Comparison of ENCODE assay signal across 10 cellular contexts in genomic region chr12:52975820-52976573, GRCh38. TPM values are rescaled to one million over a fixed set of nuclear protein-coding genes. Genes with fewer than 3 reads are reported as not detected.
DNase-seq lines count a peak whose midpoint lies in the region; ATAC-seq, FAIRE-seq and TF ChIP-seq lines count a peak whose summit lies in the region.
"Had no signal": no experiment of that assay in that cellular context is flagged by ENCODE, and none has a peak within 500 bp of the region (broad histone marks: within the 10 kb centered on the region; RNA-seq: fewer than 3 reads in every experiment).

No MANE protein-coding gene starts in this region.

- peak overlapping the region; percentile 20; the same call in 1 of the 2 replicates for H3K18ac ChIP-seq in IMR-90 (ENCODE audit: low read depth, low read length)

- no peak overlapping the region for H2BK5ac ChIP-seq in IMR-90 (ENCODE audit: low read depth, low read length, poor library complexity, severe bottlenecking)

- H3K27me3 ChIP-seq in IMR-90 (ENCODE audit: control insufficient read depth, insufficient read depth, low read length), result no peaks in the 10 kb centered on the region

- 23% methylated on average over 6 of the region's 11 CpGs; no CpG with 5 or more reads in 1 of the 2 experiments for WGBS in IMR-90 (ENCODE audit: extremely low coverage in 2 of 2, insufficient read length in 1 of 2), 2 experiments

- intact Hi-C loops in IMR-90 (cut with micrococcal nuclease), result no loop called here

- DNase-seq in AG09309 (ENCODE audit: low read depth) (no peak), IMR-90 (peak; percentile 27), kidney tubule cell (ENCODE audit: low spot score) (peak; percentile 71), HPDE6-E6E7 (ENCODE audit: extremely low spot score) (no peak), SW 1271 (lab: John Stamatoyannopoulos, UW) (no peak), RCC 7860 (ENCODE audit: low spot score) (no peak)
- no peak for DNase-seq in stimulated activated naive CD8-positive, alpha-beta T cell treated with anti-CD3 and anti-CD28 coated beads, Interleukin-15, Interleukin-2, amounts not matched to agents 100 U/mL and 50 U/mL, for 24 hours
- DNase-seq: GOT3, NCI-H1930 had no signal

- peak overlapping the region; percentile 89 for H2BK20ac ChIP-seq in IMR-90 (ENCODE audit: low read depth, low read length)

- H4K8ac ChIP-seq in IMR-90 (ENCODE audit: low read depth in 2 of 2, low read length in 2 of 2), result peak overlapping the region; percentile 2 to 81; a peak in 3 of 4 replicates

- peak overlapping the region; percentile 77 for H4K91ac ChIP-seq in IMR-90 (ENCODE audit: insufficient read depth, low read depth, low read length)

- BruUV-seq in IMR-90 (replicated peaks; lab: Mats Ljungman, UMichigan), result no TSS peak

- H2AK5ac ChIP-seq in IMR-90 (ENCODE audit: low read depth, low read length), result peak overlapping the region; percentile 78

- H3K27ac ChIP-seq in IMR-90 (ENCODE audit: insufficient read depth, low read length), result peak overlapping the region; percentile 28
- H3K27ac ChIP-seq in VCaP, result peak overlapping the region; percentile 41; the same call in 1 of the 2 replicates

- H3K4me1 ChIP-seq in IMR-90 (ENCODE audit: control insufficient read depth, insufficient read depth, low read length), result peaks cover 21% of the 10 kb centered on the region

- peak; percentile 44 for TF ChIP-seq CTCF in AG09309 (IDR thresholded peaks at IDR 0.05; ENCODE audit: control insufficient read depth, insufficient read depth, low read depth, low read length, missing control alignments)
- TF ChIP-seq CTCF in IMR-90 (conservative IDR thresholded peaks at IDR 0.05; ENCODE audit: low read depth, low read length), result peak; percentile 38
- TF ChIP-seq CTCF in VCaP (conservative IDR thresholded peaks at IDR 0.05), result no peak

- TF ChIP-seq RAD21 in IMR-90 (IDR thresholded peaks at IDR 0.05; ENCODE audit: low read length), result peak; percentile 52

- peak overlapping the region; percentile 22 for H3K23ac ChIP-seq in IMR-90 (ENCODE audit: low read depth, low read length)

- H3K9ac ChIP-seq in IMR-90 (ENCODE audit: low read depth, low read length), result no peak overlapping the region

- no peaks in the 10 kb centered on the region for H3K9me3 ChIP-seq in IMR-90 (ENCODE audit: control insufficient read depth, insufficient read depth, low read length)

- H2BK15ac ChIP-seq in IMR-90 (ENCODE audit: low read depth, low read length), result peak overlapping the region; percentile 85; the same call in 2 of the 3 replicates

- H3K4ac ChIP-seq in IMR-90 (ENCODE audit: low read depth, low read length), result peak overlapping the region; percentile 83

- H4K5ac ChIP-seq in IMR-90 (ENCODE audit: low read depth, low read length), result peak overlapping the region; percentile 45; the same call in 1 of the 2 replicates

- in situ Hi-C loops in IMR-90 (cut with MboI; ENCODE audit: low sequenced_read_pairs), result loop anchor here (5.0 to 10.0 kb wide), 2 partner anchors 89 to 821 kb away; no protein-coding TSS in a partner anchor

- H2BK120ac ChIP-seq in IMR-90 (ENCODE audit: low read depth, low read length), result peak overlapping the region; percentile 87

- POLR2A ChIA-PET in IMR-90 (lab: Charles Lee; ENCODE audit: unreplicated experiment), result no interaction called here

- H3K9me1 ChIP-seq in IMR-90 (ENCODE audit: insufficient read depth, low read length), result peaks cover 28% of the 10 kb centered on the region

- CTCF ChIA-PET in IMR-90 (lab: Yijun Ruan, JAX), result no interaction called here

- H3K4me2 ChIP-seq in IMR-90 (ENCODE audit: low read depth, low read length), result no peak overlapping the region

- TF ChIP-seq POLR2A in IMR-90 (IDR thresholded peaks at IDR 0.05; ENCODE audit: low read depth, low read length), result no peak

- no peaks in the 10 kb centered on the region; a peak in 1 of 4 replicates for H3K79me1 ChIP-seq in IMR-90 (ENCODE audit: low read depth in 1 of 2, low read length in 2 of 2)

- no peaks in the 10 kb centered on the region for H3K36me3 ChIP-seq in IMR-90 (ENCODE audit: control insufficient read depth, insufficient read depth, low read length)

- dilution Hi-C loops in IMR-90 (cut with HindIII; ENCODE audit: low sequenced_read_pairs, unreplicated experiment), result loop anchor here (25.0 kb wide), 1 partner anchor 89 kb away; no protein-coding TSS in a partner anchor

- H3K14ac ChIP-seq in IMR-90 (replicated peaks; ENCODE audit: low read depth, low read length), result peak overlapping the region; percentile 61

- H3K4me3 ChIP-seq in AG09309 (ENCODE audit: control insufficient read depth, low read depth, low read length), result no peak overlapping the region
- no peak overlapping the region for H3K4me3 ChIP-seq in IMR-90 (ENCODE audit: insufficient read depth, low read depth, low read length)

- peak; percentile 2; the same call in 1 of the 2 replicates for ATAC-seq in IMR-90 (ENCODE audit: low read depth)
- ATAC-seq in stimulated activated naive CD8-positive, alpha-beta T cell treated with anti-CD3 and anti-CD28 coated beads, Interleukin-15, Interleukin-2, amounts not matched to agents 100 U/mL and 50 U/mL, for 24 hours, result no peak

- H3K56ac ChIP-seq in IMR-90 (ENCODE audit: extremely low read depth, insufficient read depth, low read length), result 0 out of 2 replicates have a peak overlapping the region, but pooled peaks have one; percentile 60

- FAIRE-seq in RCC 7860 (lab: Jason Lieb, UNC), result no peak

- no peaks in the 10 kb centered on the region for H4K20me1 ChIP-seq in IMR-90 (ENCODE audit: insufficient read depth, low read length)

- peak overlapping the region; percentile 93 for H2AK9ac ChIP-seq in IMR-90 (replicated peaks; ENCODE audit: low read depth, low read length, poor library complexity)

- peak overlapping the region; percentile 85 for H2AFZ ChIP-seq in IMR-90 (replicated peaks; ENCODE audit: low read length, poor library complexity)

TF ChIP-seq in IMR-90, 13 proteins besides CTCF, POLR2A, EP300 and RAD21:
- no peak for TF ChIP-seq MXI1 (IDR thresholded peaks at IDR 0.05; ENCODE audit: borderline replicate concordance, low read depth, low read length)
- TF ChIP-seq SMC3 (IDR thresholded peaks at IDR 0.05; ENCODE audit: low read depth, low read length), result peak; percentile 26; the same call in 1 of the 2 replicates
- no peak for TF ChIP-seq BHLHE40 (IDR thresholded peaks at IDR 0.05; ENCODE audit: low read depth, low read length)
- no peak for TF ChIP-seq RFX5 (IDR thresholded peaks at IDR 0.05; ENCODE audit: low read depth, low read length)
- no peak for TF ChIP-seq CEBPB (IDR thresholded peaks at IDR 0.05; ENCODE audit: low read depth, low read length)

RNA-seq across cellular contexts. Expression of gene KRT18, which starts 27.1 kb away (rescaled TPM):
- total RNA-seq in IMR-90 (2012; rRNA removed), result 465 and 488 TPM in 2 replicates
- polyA plus RNA-seq in IMR-90 (2012; rRNA removed), result 272 and 287 TPM in 2 replicates
- polyA plus RNA-seq in IMR-90 (2012; cell fraction: cytosol; rRNA removed), result 215 and 331 TPM in 2 replicates
- polyA plus RNA-seq in IMR-90 (2012; cell fraction: nucleus; rRNA removed; ENCODE audit: low replicate concordance), result 179 and 252 TPM in 2 replicates

RNA-seq across cellular contexts. Expression of gene EIF4B, which starts 30.3 kb away (rescaled TPM):
- 671 and 1,144 TPM in 2 replicates for total RNA-seq in IMR-90 (2012; rRNA removed)
- polyA plus RNA-seq in IMR-90 (2012; rRNA removed), result 227 and 313 TPM in 2 replicates
- polyA plus RNA-seq in IMR-90 (2012; cell fraction: cytosol; rRNA removed), result 54.7 and 79.0 TPM in 2 replicates
- polyA plus RNA-seq in IMR-90 (2012; cell fraction: nucleus; rRNA removed; ENCODE audit: low replicate concordance), result 40.3 and 157 TPM in 2 replicates

Comparison
In these comparisons a context has a peak if more than half of its experiments do, and no peak if none do; other contexts are left out.
1. DNase-seq: peak in IMR-90 (single experiment) and kidney tubule cell (single experiment); none in AG09309 (single experiment), HPDE6-E6E7 (single experiment), SW 1271 (0 of 2), stimulated activated naive CD8-positive, alpha-beta T cell treated with anti-CD3 and anti-CD28 coated beads, Interleukin-15, Interleukin-2, amounts not matched to agents 100 U/mL and 50 U/mL, for 24 hours (single experiment) and RCC 7860 (single experiment).